In genomic region chr7:114298011-114298410, GRCh38 we compare ENCODE assay signal across 16 cellular contexts.
"Had no signal": no experiment of that assay in that cellular context is flagged by ENCODE, and none has a peak within 500 bp of the region (broad histone marks: within the 10 kb centered on the region; RNA-seq: fewer than 3 reads in every experiment).

No MANE protein-coding gene starts in this region.

- H3K27ac Mint-ChIP-seq: activated B cell treated with CpG ODN at 0.5 μM for 24 hours; activated CD4-positive, alpha-beta T cell treated with anti-CD3 and anti-CD28 coated beads, Interleukin-2, amount 10 ng/mL, durations not matched to agents 24 days and 14 days; activated naive CD4-positive, alpha-beta T cell treated with anti-CD3 and anti-CD28 coated beads, Interleukin-2, amount 50 U/mL, for 24 hours; nephron; T-cell had no signal

- H3K36me3 Mint-ChIP-seq: activated naive CD4-positive, alpha-beta T cell treated with anti-CD3 and anti-CD28 coated beads, Interleukin-2, amount 50 U/mL, for 24 hours; T-cell had no signal

- H3K4me3 Mint-ChIP-seq: activated B cell treated with CpG ODN at 0.5 μM for 24 hours; activated CD4-positive, alpha-beta T cell treated with anti-CD3 and anti-CD28 coated beads, Interleukin-2, amount 10 ng/mL, durations not matched to agents 24 days and 14 days; activated naive CD4-positive, alpha-beta T cell treated with anti-CD3 and anti-CD28 coated beads, Interleukin-2, amount 50 U/mL, for 24 hours; nephron; T-cell had no signal

- H3K27me3 Mint-ChIP-seq: activated B cell treated with CpG ODN at 0.5 μM for 24 hours; activated CD4-positive, alpha-beta T cell treated with anti-CD3 and anti-CD28 coated beads, Interleukin-2, amount 10 ng/mL, durations not matched to agents 24 days and 14 days; activated naive CD4-positive, alpha-beta T cell treated with anti-CD3 and anti-CD28 coated beads, Interleukin-2, amount 50 U/mL, for 24 hours had no signal

- DNase-seq: activated B cell treated with CpG ODN at 0.5 μM for 24 hours; activated CD4-positive, alpha-beta T cell treated with anti-CD3 and anti-CD28 coated beads, Interleukin-2, amount 10 ng/mL, durations not matched to agents 24 days and 14 days; activated CD8-positive, alpha-beta memory T cell treated with anti-CD3 and anti-CD28 coated beads for 24 hours; body of pancreas; islet precursor cell; left ventricle myocardium inferior; mesenchymal stem cell; occipital lobe; sigmoid colon; stimulated activated CD4-positive, alpha-beta T cell treated with anti-CD3 and anti-CD28 coated beads, Interleukin-12 subunit alpha, Interleukin-12 subunit beta, amount 100 ng/mL, for 4 hours; stimulated activated naive CD4-positive, alpha-beta T cell; substantia nigra; T-cell; transverse colon had no signal

- H3K9me3 Mint-ChIP-seq: activated B cell treated with CpG ODN at 0.5 μM for 24 hours; activated CD4-positive, alpha-beta T cell treated with anti-CD3 and anti-CD28 coated beads, Interleukin-2, amount 10 ng/mL, durations not matched to agents 24 days and 14 days; activated naive CD4-positive, alpha-beta T cell treated with anti-CD3 and anti-CD28 coated beads, Interleukin-2, amount 50 U/mL, for 24 hours; nephron; T-cell had no signal

- H3K4me1 Mint-ChIP-seq: activated B cell treated with CpG ODN at 0.5 μM for 24 hours; activated CD4-positive, alpha-beta T cell treated with anti-CD3 and anti-CD28 coated beads, Interleukin-2, amount 10 ng/mL, durations not matched to agents 24 days and 14 days; activated naive CD4-positive, alpha-beta T cell treated with anti-CD3 and anti-CD28 coated beads, Interleukin-2, amount 50 U/mL, for 24 hours; nephron; T-cell had no signal
